In genomic region chr5:67815455-67816391, GRCh38 we compare ENCODE assay signal across 2 cellular contexts.
A peak's percentile ranks its signal among the peaks of the same experiment; 100 is the strongest.
TF ChIP-seq lines count a peak whose summit lies in the region.

No MANE protein-coding gene starts in this region.

TF ChIP-seq in K562, 482 proteins besides CTCF, POLR2A, EP300 and RAD21 (continued from another document):
- TF ChIP-seq ZNF764 (CRISPR knock-in tag; IDR thresholded peaks at IDR 0.05; ENCODE audit: low read depth) = no peak
- TF ChIP-seq MBD1 (CRISPR knock-in tag; IDR thresholded peaks at IDR 0.05) = no peak
- TF ChIP-seq IRF2 (CRISPR knock-in tag; IDR thresholded peaks at IDR 0.05) = no peak
- peak; percentile 74 for TF ChIP-seq CEBPB (tag; IDR thresholded peaks at IDR 0.05)
- peak; percentile 76 for TF ChIP-seq C11orf30 (IDR thresholded peaks at IDR 0.05; ENCODE audit: low read depth)
- TF ChIP-seq ESRRA (IDR thresholded peaks at IDR 0.05; ENCODE audit: borderline replicate concordance, low read depth) = no peak
- peak; percentile 39 for TF ChIP-seq MEIS2 (IDR thresholded peaks at IDR 0.05; ENCODE audit: partially characterized antibody)
- TF ChIP-seq HES1 (IDR thresholded peaks at IDR 0.05; ENCODE audit: low read depth) = no peak
- no peak for TF ChIP-seq GTF2B (IDR thresholded peaks at IDR 0.05; ENCODE audit: extremely low read depth, insufficient read length)
- 0 out of 2 replicates have a peak, but pooled peaks have one; percentile 26 for TF ChIP-seq ZNF766 (CRISPR knock-in tag; conservative IDR thresholded peaks at IDR 0.05)
- peak; percentile 50; the same call in 1 of the 2 replicates for TF ChIP-seq CBFA2T2 (conservative IDR thresholded peaks at IDR 0.05)
- TF ChIP-seq NFE2 (IDR thresholded peaks at IDR 0.05; ENCODE audit: low read depth) = peak; percentile 68
- TF ChIP-seq MAFG (tag; conservative IDR thresholded peaks at IDR 0.05) = peak; percentile 80
- TF ChIP-seq CUX1 (CRISPR knock-in tag; IDR thresholded peaks at IDR 0.05) = 0 out of 2 replicates have a peak, but pooled peaks have one; percentile 31
- TF ChIP-seq XRCC4 (IDR thresholded peaks at IDR 0.05; ENCODE audit: extremely low read depth, insufficient read depth, insufficient read length) = no peak
- 0 out of 2 replicates have a peak, but pooled peaks have one; percentile 36 for TF ChIP-seq ARID3A (IDR thresholded peaks at IDR 0.05; ENCODE audit: borderline replicate concordance, low read depth, low read length)
- peak; percentile 30; the same call in 1 of the 2 replicates for TF ChIP-seq STAT5A (IDR thresholded peaks at IDR 0.05; ENCODE audit: borderline replicate concordance, low read length)

TF ChIP-seq in HepG2, 621 proteins besides CTCF, POLR2A, EP300 and RAD21 (continued from another document and continues in another):
- TF ChIP-seq POLR2AphosphoS5 (IDR thresholded peaks at IDR 0.05; ENCODE audit: low read depth, low read length) (no peak), ZNF274 (CRISPR knock-in tag; IDR thresholded peaks at IDR 0.05) (no peak), ZNF772 (CRISPR knock-in tag; IDR thresholded peaks at IDR 0.05) (no peak), EHMT2 (IDR thresholded peaks at IDR 0.05; ENCODE audit: borderline replicate concordance, low read depth, low read length) (0 out of 2 replicates have a peak, but pooled peaks have one; percentile 17), SMC3 (IDR thresholded peaks at IDR 0.05; ENCODE audit: low read length) (no peak), ZNF609 (CRISPR knock-in tag; IDR thresholded peaks at IDR 0.05; ENCODE audit: borderline replicate concordance) (peak; percentile 16; the same call in 1 of the 2 replicates), ZNF44 (CRISPR knock-in tag; IDR thresholded peaks at IDR 0.05) (no peak), TBX2 (CRISPR knock-in tag; IDR thresholded peaks at IDR 0.05; ENCODE audit: borderline replicate concordance) (peak; percentile 61), ZFP36 (IDR thresholded peaks at IDR 0.05; ENCODE audit: borderline replicate concordance, low read depth, low read length, partially characterized antibody) (no peak), STAG1 (CRISPR knock-in tag; IDR thresholded peaks at IDR 0.05) (peak; percentile 4; the same call in 1 of the 2 replicates), ZFP90 (CRISPR knock-in tag; IDR thresholded peaks at IDR 0.05; ENCODE audit: borderline replicate concordance) (no peak), ZNF160 (CRISPR knock-in tag; IDR thresholded peaks at IDR 0.05) (no peak), ZMYM2 (CRISPR knock-in tag; IDR thresholded peaks at IDR 0.05) (no peak), ZBTB3 (CRISPR knock-in tag; IDR thresholded peaks at IDR 0.05; ENCODE audit: borderline replicate concordance, low read depth) (no peak), ZNF781 (CRISPR knock-in tag; IDR thresholded peaks at IDR 0.05; ENCODE audit: borderline replicate concordance, not compliant biosample characterization) (no peak), ZNF503 (CRISPR knock-in tag; IDR thresholded peaks at IDR 0.05) (no peak), ZNF430 (CRISPR knock-in tag; IDR thresholded peaks at IDR 0.05) (no peak), TBP (CRISPR knock-in tag; IDR thresholded peaks at IDR 0.05) (no peak), ZNF142 (CRISPR knock-in tag; IDR thresholded peaks at IDR 0.05) (no peak), BHLHE40 (IDR thresholded peaks at IDR 0.05; ENCODE audit: low read length) (no peak), ZNF879 (CRISPR knock-in tag; IDR thresholded peaks at IDR 0.05) (no peak), HNF1B (CRISPR knock-in tag; IDR thresholded peaks at IDR 0.05) (no peak), KAT8 (CRISPR knock-in tag; IDR thresholded peaks at IDR 0.05) (peak; percentile 53), HHEX (CRISPR knock-in tag; IDR thresholded peaks at IDR 0.05) (peak; percentile 53; the same call in 1 of the 2 replicates), HDAC6 (IDR thresholded peaks at IDR 0.05; ENCODE audit: low read depth, low read length) (no peak), ARNT (IDR thresholded peaks at IDR 0.05) (no peak), KLF13 (CRISPR knock-in tag; IDR thresholded peaks at IDR 0.05) (no peak), ZNF331 (CRISPR knock-in tag; IDR thresholded peaks at IDR 0.05) (peak; percentile 5; the same call in 1 of the 2 replicates), FOXJ3 (CRISPR knock-in tag; IDR thresholded peaks at IDR 0.05; ENCODE audit: borderline replicate concordance) (no peak; the same call in 1 of the 2 replicates), ATF1 (CRISPR knock-in tag; IDR thresholded peaks at IDR 0.05) (0 out of 2 replicates have a peak, but pooled peaks have one; percentile 18)
